ENCODE assay signal across 24 cellular contexts in the genomic region with DNA sequence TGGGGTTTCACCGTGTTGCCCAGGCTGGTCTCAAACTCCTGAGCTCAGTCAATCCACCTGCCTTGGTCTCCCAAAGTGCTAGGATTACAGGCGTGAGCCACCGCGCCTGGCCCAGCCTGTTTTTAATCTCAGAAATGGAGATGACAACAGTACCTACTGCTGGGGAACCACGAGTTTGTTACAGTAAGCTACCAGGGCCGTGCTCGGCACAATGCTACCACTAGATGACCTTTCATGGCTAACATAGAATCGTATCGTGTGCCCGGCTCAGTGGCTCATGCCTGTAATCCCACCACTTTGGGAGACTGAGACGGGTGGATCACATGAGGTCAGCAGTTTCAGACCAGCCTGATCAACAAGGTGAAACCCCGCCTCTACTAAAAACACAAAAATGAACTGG.
"Had no signal": no experiment of that assay in that cellular context is flagged by ENCODE, and none has a peak within 500 bp of the region (broad histone marks: within the 10 kb centered on the region; RNA-seq: fewer than 3 reads in every experiment).

No MANE protein-coding gene starts in this region.

- H3K27me3 Mint-ChIP-seq: stimulated activated naive CD8-positive, alpha-beta T cell treated with anti-CD3 and anti-CD28 coated beads, Interleukin-15, Interleukin-2, amounts not matched to agents 100 ng/mL and 50 ng/mL, for 24 hours had no signal

- H3K9me3 Mint-ChIP-seq: mesothelial cell of epicardium; natural killer cell; nephron progenitor cell; neural progenitor cell; stimulated activated effector memory CD8-positive, alpha-beta T cell treated with anti-CD3 and anti-CD28 coated beads, Interleukin-12 subunit alpha, Interleukin-12 subunit beta, amount 100 ng/mL, for 72 hours; stimulated activated naive CD8-positive, alpha-beta T cell treated with anti-CD3 and anti-CD28 coated beads, Interleukin-15, Interleukin-2, amounts not matched to agents 100 ng/mL and 50 ng/mL, for 24 hours had no signal

- H3K4me3 ChIP-seq: left ventricle myocardium inferior, lung, neural progenitor cell, ovary, prostate gland, sigmoid colon, spleen, suprapubic skin, thoracic aorta, tibial artery, upper lobe of right lung had no signal

- ATAC-seq: natural killer cell; right cardiac atrium; stimulated activated effector memory CD8-positive, alpha-beta T cell treated with anti-CD3 and anti-CD28 coated beads, Interleukin-12 subunit alpha, Interleukin-12 subunit beta, amount 100 ng/mL, for 72 hours; upper lobe of right lung had no signal

- H3K27ac ChIP-seq: left ventricle myocardium inferior, neural progenitor cell, ovary, prostate gland, sigmoid colon, spleen, suprapubic skin, thoracic aorta, tibial artery, upper lobe of right lung had no signal

- H3K36me3 ChIP-seq: left ventricle myocardium inferior, neural progenitor cell, ovary, prostate gland, sigmoid colon, spleen, suprapubic skin, thoracic aorta, tibial artery, upper lobe of right lung had no signal

- DNase-seq: hypothalamus; islet precursor cell; left ventricle myocardium inferior; naive B cell; natural killer cell; nephron progenitor cell; ovary; retina; right cardiac atrium; sigmoid colon; small intestine; spleen; stimulated activated CD4-positive, alpha-beta T cell treated with anti-CD3 and anti-CD28 coated beads, Interleukin-4, amount 100 ng/mL, for 24 hours; stimulated activated naive CD4-positive, alpha-beta T cell; tibial artery; upper lobe of right lung had no signal

- H3K9ac ChIP-seq: neural progenitor cell had no signal

- H3K4me1 Mint-ChIP-seq: mesothelial cell of epicardium; naive B cell; natural killer cell; stimulated activated effector memory CD8-positive, alpha-beta T cell treated with anti-CD3 and anti-CD28 coated beads, Interleukin-12 subunit alpha, Interleukin-12 subunit beta, amount 100 ng/mL, for 72 hours had no signal

- H3K27ac Mint-ChIP-seq: mesothelial cell of epicardium; naive B cell; natural killer cell; nephron progenitor cell; stimulated activated effector memory CD8-positive, alpha-beta T cell treated with anti-CD3 and anti-CD28 coated beads, Interleukin-12 subunit alpha, Interleukin-12 subunit beta, amount 100 ng/mL, for 72 hours; stimulated activated naive CD8-positive, alpha-beta T cell treated with anti-CD3 and anti-CD28 coated beads, Interleukin-15, Interleukin-2, amounts not matched to agents 100 ng/mL and 50 ng/mL, for 24 hours had no signal

- H3K9me3 ChIP-seq: left ventricle myocardium inferior, ovary, prostate gland, sigmoid colon, spleen, suprapubic skin, thoracic aorta, tibial artery, upper lobe of right lung had no signal

- H3K27me3 ChIP-seq: neural progenitor cell, ovary, sigmoid colon, spleen, suprapubic skin, tibial artery, upper lobe of right lung had no signal

- H3K36me3 Mint-ChIP-seq: mesothelial cell of epicardium; naive B cell; natural killer cell; neural progenitor cell; stimulated activated effector memory CD8-positive, alpha-beta T cell treated with anti-CD3 and anti-CD28 coated beads, Interleukin-12 subunit alpha, Interleukin-12 subunit beta, amount 100 ng/mL, for 72 hours had no signal

- H3K4me1 ChIP-seq: left ventricle myocardium inferior, prostate gland, sigmoid colon, suprapubic skin, tibial artery, upper lobe of right lung had no signal

- H3K4me2 ChIP-seq: neural progenitor cell had no signal

- H3K4me3 Mint-ChIP-seq: mesothelial cell of epicardium; natural killer cell; nephron progenitor cell; neural progenitor cell; stimulated activated effector memory CD8-positive, alpha-beta T cell treated with anti-CD3 and anti-CD28 coated beads, Interleukin-12 subunit alpha, Interleukin-12 subunit beta, amount 100 ng/mL, for 72 hours; stimulated activated naive CD8-positive, alpha-beta T cell treated with anti-CD3 and anti-CD28 coated beads, Interleukin-15, Interleukin-2, amounts not matched to agents 100 ng/mL and 50 ng/mL, for 24 hours had no signal

- H2AFZ ChIP-seq: neural progenitor cell had no signal
